In the genomic region with DNA sequence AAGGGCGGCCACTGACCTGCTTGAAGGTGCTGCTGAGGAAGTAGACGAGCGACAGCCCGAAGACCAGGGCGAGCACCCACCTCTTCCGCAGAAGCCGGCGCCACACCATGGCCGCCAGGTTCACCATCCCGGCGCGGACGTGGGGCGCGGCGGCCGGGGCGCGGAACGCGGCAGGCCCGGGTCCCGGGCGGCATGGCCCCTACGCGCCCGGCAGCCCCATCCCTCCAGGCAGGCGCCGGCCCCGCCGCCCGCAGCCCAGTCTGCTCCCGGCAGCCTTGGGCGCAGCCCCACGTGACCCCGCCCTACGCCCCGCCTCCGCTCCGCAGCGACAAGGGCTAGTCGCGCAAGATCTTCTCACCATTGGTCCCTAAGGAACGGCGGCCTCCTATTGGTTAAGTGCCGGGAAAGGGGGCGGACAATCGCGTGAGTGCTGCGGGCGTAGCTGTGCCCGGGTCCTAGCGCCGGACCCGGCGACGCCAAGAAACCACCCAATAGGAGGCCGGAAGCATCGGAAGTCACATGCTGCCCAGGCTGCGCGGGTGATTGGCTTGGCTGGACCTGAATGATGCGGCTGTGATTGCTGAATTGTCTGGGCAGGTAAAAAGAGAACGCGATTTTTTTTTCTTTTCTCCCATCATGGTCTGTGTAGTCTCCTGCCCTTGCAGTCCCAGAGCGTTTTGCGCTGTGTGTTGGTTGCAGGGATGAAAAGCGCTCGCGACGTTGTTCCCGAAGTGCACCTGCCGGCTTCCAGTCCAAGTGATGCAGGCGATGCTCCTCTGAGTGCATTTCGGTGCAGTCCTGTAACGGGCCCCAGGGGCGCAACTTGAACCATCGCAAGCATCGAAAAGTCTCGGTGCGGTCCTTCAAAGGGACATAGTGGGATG, we compare ENCODE assay signal across 7 cellular contexts.
DNase-seq lines count a peak whose midpoint lies in the region; ATAC-seq and TF ChIP-seq lines count a peak whose summit lies in the region.

A gene with protein sequence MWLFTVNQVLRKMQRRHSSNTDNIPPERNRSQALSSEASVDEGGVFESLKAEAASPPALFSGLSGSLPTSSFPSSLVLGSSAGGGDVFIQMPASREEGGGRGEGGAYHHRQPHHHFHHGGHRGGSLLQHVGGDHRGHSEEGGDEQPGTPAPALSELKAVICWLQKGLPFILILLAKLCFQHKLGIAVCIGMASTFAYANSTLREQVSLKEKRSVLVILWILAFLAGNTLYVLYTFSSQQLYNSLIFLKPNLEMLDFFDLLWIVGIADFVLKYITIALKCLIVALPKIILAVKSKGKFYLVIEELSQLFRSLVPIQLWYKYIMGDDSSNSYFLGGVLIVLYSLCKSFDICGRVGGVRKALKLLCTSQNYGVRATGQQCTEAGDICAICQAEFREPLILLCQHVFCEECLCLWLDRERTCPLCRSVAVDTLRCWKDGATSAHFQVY (plus strand): TSS at position 542 of the 884 bp plus-strand sequence. CDS start 2,183 bp downstream, outside the sequence.
SPRING1 (minus strand) TSS at position 296 of the 884 bp plus-strand sequence; CDS start at position 127, 169 bp downstream.

- DNase-seq in NCI-H2029 (lab: John Stamatoyannopoulos, UW) (peak; percentile 99), T1000 (lab: John Stamatoyannopoulos, UW) (peak; percentile 98), astrocyte of the spinal cord (ENCODE audit: low read depth, low spot score) (peak; percentile 99), hypothalamus (lab: John Stamatoyannopoulos, UW) (peak; percentile 87 to 100 (median 99)), retinal pigment epithelial cell (ENCODE audit: low read depth) (peak; percentile 98)

- ATAC-seq in GM18505 (IDR thresholded peaks at IDR 0.05; ENCODE audit: unreplicated experiment), result peak; percentile 97
- peak; percentile 97 for ATAC-seq in HG02973 (IDR thresholded peaks at IDR 0.05; ENCODE audit: unreplicated experiment)

- in situ Hi-C loops in astrocyte of the spinal cord (cut with HindIII; ENCODE audit: low sequenced_read_pairs), result no loop called here

- peak; percentile 93 for TF ChIP-seq POLR2A in GM18505 (IDR thresholded peaks at IDR 0.05; ENCODE audit: borderline replicate concordance, extremely low read depth, insufficient read depth, insufficient read length)

- TF ChIP-seq CTCF in astrocyte of the spinal cord (IDR thresholded peaks at IDR 0.05; ENCODE audit: low read depth, low read length) (no peak), retinal pigment epithelial cell (conservative IDR thresholded peaks at IDR 0.05; ENCODE audit: low read depth, low read length) (peak; percentile 18)

- H3K4me3 ChIP-seq in astrocyte of the spinal cord (ENCODE audit: low read depth, low read length) (peak within 1 kb of the TSS; percentile 95), retinal pigment epithelial cell (ENCODE audit: low read length) (peak within 1 kb of the TSS; percentile 92)

Comparison
In these comparisons a context has a peak if more than half of its experiments do, and no peak if none do; other contexts are left out.
1. Peak in every context shown above with its lines: DNase-seq, ATAC-seq and H3K4me3 ChIP-seq.